In the genomic region with DNA sequence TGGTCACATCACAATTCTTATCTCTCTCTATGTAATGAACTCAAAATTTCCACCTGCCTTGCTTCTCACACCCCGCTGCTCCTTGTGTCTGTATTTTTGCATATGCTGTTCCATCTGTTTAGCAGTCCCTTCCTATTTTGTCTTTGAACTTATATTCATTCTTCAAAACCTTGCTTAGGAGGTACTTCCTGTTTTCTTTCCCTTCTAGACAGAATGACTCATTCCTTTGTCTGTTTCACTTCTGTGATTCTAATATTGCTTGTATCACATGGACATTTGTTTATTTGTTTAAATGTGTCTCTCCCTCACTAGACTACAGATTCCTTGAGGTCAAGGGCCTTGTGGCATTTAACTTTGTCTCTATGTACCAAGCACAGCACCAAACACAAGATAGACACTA, we compare ENCODE assay signal across 10 cellular contexts.
DNase-seq lines count a peak whose midpoint lies in the region; ATAC-seq and TF ChIP-seq lines count a peak whose summit lies in the region.
"Had no signal": no experiment of that assay in that cellular context is flagged by ENCODE, and none has a peak within 500 bp of the region (broad histone marks: within the 10 kb centered on the region; RNA-seq: fewer than 3 reads in every experiment).

No MANE protein-coding gene starts in this region.

- no peak overlapping the region for H3K27ac Mint-ChIP-seq in progenitor cell of endocrine pancreas
- H3K27ac Mint-ChIP-seq: activated CD8-positive, alpha-beta T cell treated with anti-CD3 and anti-CD28 coated beads for 36 hours; CD4-positive, CD25-positive, alpha-beta regulatory T cell had no signal

- no peaks in the 10 kb centered on the region for H3K36me3 Mint-ChIP-seq in progenitor cell of endocrine pancreas (ENCODE audit: insufficient read depth)
- H3K36me3 Mint-ChIP-seq: CD4-positive, CD25-positive, alpha-beta regulatory T cell had no signal

- no peaks in the 10 kb centered on the region for H3K27me3 Mint-ChIP-seq in progenitor cell of endocrine pancreas
- H3K27me3 Mint-ChIP-seq: activated CD8-positive, alpha-beta T cell treated with anti-CD3 and anti-CD28 coated beads for 36 hours; CD4-positive, CD25-positive, alpha-beta regulatory T cell had no signal

- DNase-seq in ELR (ENCODE audit: low read depth) (peak; percentile 11), amniotic epithelial cell (ENCODE audit: low read depth) (peak; percentile 11), progenitor cell of endocrine pancreas (ENCODE audit: low spot score, unreplicated experiment) (no peak), COR-L47 (lab: John Stamatoyannopoulos, UW) (no peak), ACHN (no peak)
- DNase-seq in activated CD4-positive, CD25-positive, alpha-beta regulatory T cell treated with anti-CD3 and anti-CD28 coated beads, Interleukin-2, amount 50 U/mL, for 72 hours = no peak
- DNase-seq: activated CD8-positive, alpha-beta T cell treated with anti-CD3 and anti-CD28 coated beads for 36 hours; CD4-positive, CD25-positive, alpha-beta regulatory T cell had no signal

- H3K9me3 Mint-ChIP-seq in progenitor cell of endocrine pancreas (ENCODE audit: low read depth) = peaks cover 7% of the 10 kb centered on the region

- peaks cover 3% of the 10 kb centered on the region for H3K4me1 Mint-ChIP-seq in progenitor cell of endocrine pancreas (ENCODE audit: low read depth)
- H3K4me1 Mint-ChIP-seq: CD4-positive, CD25-positive, alpha-beta regulatory T cell had no signal

- ATAC-seq in GM21381 (IDR thresholded peaks at IDR 0.05; ENCODE audit: unreplicated experiment) = peak; percentile 58
- peak; percentile 72 for ATAC-seq in HG03460 (IDR thresholded peaks at IDR 0.05; ENCODE audit: unreplicated experiment)
- ATAC-seq: activated CD8-positive, alpha-beta T cell treated with anti-CD3 and anti-CD28 coated beads for 36 hours had no signal

- no peak overlapping the region for H3K4me3 Mint-ChIP-seq in progenitor cell of endocrine pancreas (ENCODE audit: low read depth)
- H3K4me3 Mint-ChIP-seq: activated CD8-positive, alpha-beta T cell treated with anti-CD3 and anti-CD28 coated beads for 36 hours; CD4-positive, CD25-positive, alpha-beta regulatory T cell had no signal

- TF ChIP-seq CTCF in progenitor cell of endocrine pancreas (IDR thresholded peaks at IDR 0.05; ENCODE audit: unreplicated experiment) = no peak

- in situ Hi-C loops in ACHN (cut with HindIII; ENCODE audit: low pct_ligation_motif_present, low pct_unique_long_range_greater_than_20kb, low sequenced_read_pairs) = no loop called here

Comparison
In these comparisons a context has a peak if more than half of its experiments do, and no peak if none do; other contexts are left out.
1. DNase-seq: peak in ELR (single experiment) and amniotic epithelial cell (single experiment); none in progenitor cell of endocrine pancreas (single experiment), activated CD4-positive, CD25-positive, alpha-beta regulatory T cell treated with anti-CD3 and anti-CD28 coated beads, Interleukin-2, amount 50 U/mL, for 72 hours (single experiment), COR-L47 (single experiment) and ACHN (single experiment).